11 cellular contexts compared by ENCODE assay signal in genomic region chr19:19670070-19670551, GRCh38. TPM values are rescaled to one million over a fixed set of nuclear protein-coding genes. Genes with fewer than 3 reads are reported as not detected.
DNase-seq lines count a peak whose midpoint lies in the region; ATAC-seq, FAIRE-seq and TF ChIP-seq lines count a peak whose summit lies in the region.
"Had no signal": no experiment of that assay in that cellular context is flagged by ENCODE, and none has a peak within 500 bp of the region (broad histone marks: within the 10 kb centered on the region; RNA-seq: fewer than 3 reads in every experiment).

No MANE protein-coding gene starts in this region.

- no peak overlapping the region for H2AFZ ChIP-seq in HCT116 (ENCODE audit: low read depth, low read length, poor library complexity, severe bottlenecking)

- POLR2A ChIA-PET in A549 (lab: Yijun Ruan, JAX) (no interaction called here), HCT116 (lab: Charles Lee) (no interaction called here)

- intact Hi-C loops in HCT116 (cut with micrococcal nuclease), result no loop called here

- no peaks in the 10 kb centered on the region for H4K20me1 ChIP-seq in HCT116 (ENCODE audit: insufficient read depth)

- no peak for FAIRE-seq in A549 (lab: Jason Lieb, UNC)

- no peak for DNase-seq in A549 (ENCODE audit: low read depth in 1 of 2, low spot score in 1 of 2)
- DNase-seq in HCT116 (ENCODE audit: low read depth, low spot score), result no peak
- no peak for DNase-seq in adipocyte (ENCODE audit: low read depth)
- peak; percentile 38 for DNase-seq in kidney tubule cell (ENCODE audit: low spot score)
- DNase-seq in DMS114 treated with DMSO at 0.1 percent for 48 hours (lab: John Stamatoyannopoulos, UW; ENCODE audit: unreplicated experiment), result no peak
- DNase-seq in NCI-H1417 treated with DMSO at 0.1 percent for 48 hours (lab: John Stamatoyannopoulos, UW), result no peak
- DNase-seq in stimulated activated CD4-positive, alpha-beta T cell treated with anti-CD3 and anti-CD28 coated beads, Interleukin-15, amount 100 ng/mL, for 24 hours, result no peak
- DNase-seq: DMS 273 treated with DMSO at 0.1 percent for 48 hours, gastrocnemius medialis, NCI-H1417 had no signal

- TF ChIP-seq CTCF in A549 (IDR thresholded peaks at IDR 0.05), result no peak
- TF ChIP-seq CTCF in HCT116 (IDR thresholded peaks at IDR 0.05 in 2 of 3, conservative IDR thresholded peaks at IDR 0.05 in 1 of 3; ENCODE audit: borderline replicate concordance in 1 of 3, insufficient read depth in 1 of 3, low read depth in 2 of 3, low read length in 2 of 3), result no peak

- no peaks in the 10 kb centered on the region for H3K9me2 ChIP-seq in HCT116 (ENCODE audit: insufficient read depth)

- whole genome bisulfite sequencing in A549 (ENCODE audit: missing lambda C conversion rate), result 76% methylated on average over 6 of the region's 10 CpGs

- H3K27me3 ChIP-seq in HCT116 (ENCODE audit: insufficient read depth, low read length) (no peaks in the 10 kb centered on the region), adipocyte (replicated peaks; ENCODE audit: control insufficient read depth, insufficient read depth, low read length) (no peaks in the 10 kb centered on the region)
- H3K27me3 ChIP-seq: gastrocnemius medialis had no signal

- no TSS peak for BruUV-seq in HCT116 (replicated peaks; lab: Mats Ljungman, UMichigan)

- H3K9me3 ChIP-seq in A549 (peaks cover 14% of the 10 kb centered on the region; the same call in 2 of the 3 replicates), HCT116 (ENCODE audit: control insufficient read depth in 1 of 2, insufficient read depth in 1 of 2, low read depth in 1 of 2, low read length in 2 of 2) (no peaks in the 10 kb centered on the region), adipocyte (ENCODE audit: control insufficient read depth, low read length) (peaks cover 4% of the 10 kb centered on the region)
- H3K9me3 ChIP-seq: gastrocnemius medialis had no signal

- RAD21 ChIA-PET in HCT116 (lab: Charles Lee; ENCODE audit: low non-redundant PET in 1 of 2, low total read pairs in 2 of 2, uncharacterized antibody in 2 of 2, unreplicated experiment in 2 of 2), result no interaction called here

- H3K36me3 ChIP-seq in HCT116 (ENCODE audit: control insufficient read depth in 1 of 2, insufficient read depth in 2 of 2, low read length in 2 of 2), result peaks cover 0 to 5% of the 10 kb centered on the region in 2 experiments; a peak in 1 of 4 replicates
- H3K36me3 ChIP-seq in adipocyte (ENCODE audit: control insufficient read depth, insufficient read depth, low read length, severe bottlenecking), result peaks cover 6% of the 10 kb centered on the region

- H3K9ac ChIP-seq in HCT116 (ENCODE audit: low read length), result peak overlapping the region; percentile 92
- peak overlapping the region; percentile 94 for H3K9ac ChIP-seq in adipocyte (ENCODE audit: low read length)

- ATAC-seq in A549 (no peak), HCT116 (no peak), GM21528 (IDR thresholded peaks at IDR 0.05; ENCODE audit: low FRiP score, unreplicated experiment) (no peak)
- ATAC-seq: gastrocnemius medialis had no signal

- no peak for TF ChIP-seq RAD21 in A549 (conservative IDR thresholded peaks at IDR 0.05 in 1 of 2, IDR thresholded peaks at IDR 0.05 in 1 of 2)
- TF ChIP-seq RAD21 in HCT116 (IDR thresholded peaks at IDR 0.05; ENCODE audit: low read depth), result no peak

- H3K4me1 ChIP-seq in A549, result peaks cover 4% of the 10 kb centered on the region; the same call in 1 of the 3 replicates
- peaks cover 10 to 14% of the 10 kb centered on the region in 2 experiments for H3K4me1 ChIP-seq in HCT116 (ENCODE audit: control insufficient read depth in 1 of 2, insufficient read depth in 2 of 2, low read length in 2 of 2)
- H3K4me1 ChIP-seq in adipocyte (ENCODE audit: control insufficient read depth, insufficient read depth, low read length), result peaks cover 14% of the 10 kb centered on the region

- H3K4me3 ChIP-seq in A549, result no peak overlapping the region
- H3K4me3 ChIP-seq in HCT116 (replicated peaks in 1 of 2; ENCODE audit: low read depth in 1 of 2, low read length in 2 of 2), result peak overlapping the region; percentile 85 to 88
- H3K4me3 ChIP-seq in adipocyte (ENCODE audit: low read length), result peak overlapping the region; percentile 92

- peak overlapping the region; percentile 85 for H3K4me2 ChIP-seq in A549
- peak overlapping the region; percentile 87 for H3K4me2 ChIP-seq in HCT116 (ENCODE audit: low read length)

- H3K27ac ChIP-seq in A549, result no peak overlapping the region
- no peak overlapping the region for H3K27ac ChIP-seq in HCT116 (ENCODE audit: low read depth, low read length)

- CTCF ChIA-PET in A549 (lab: Yijun Ruan, JAX) (interaction anchor here (0.6 kb wide), 1 partner anchor 143 kb away, joined by 3 read pairs; no protein-coding TSS in a partner anchor), HCT116 (lab: Charles Lee) (no interaction called here)

- TF ChIP-seq EP300 in A549 (IDR thresholded peaks at IDR 0.05), result no peak

- no peak for TF ChIP-seq POLR2A in A549 (IDR thresholded peaks at IDR 0.05; ENCODE audit: low read length)
- no peak for TF ChIP-seq POLR2A in HCT116 (IDR thresholded peaks at IDR 0.05; ENCODE audit: borderline replicate concordance, extremely low read depth, insufficient read depth, insufficient read length)

- peaks cover 46% of the 10 kb centered on the region for H3K79me2 ChIP-seq in HCT116 (ENCODE audit: insufficient read depth, low read length)

TF ChIP-seq in A549, 52 proteins besides CTCF, POLR2A, EP300 and RAD21 (continues in another document):
- TF ChIP-seq ZC3H11A (IDR thresholded peaks at IDR 0.05), result no peak
- TF ChIP-seq, protein P1, sequence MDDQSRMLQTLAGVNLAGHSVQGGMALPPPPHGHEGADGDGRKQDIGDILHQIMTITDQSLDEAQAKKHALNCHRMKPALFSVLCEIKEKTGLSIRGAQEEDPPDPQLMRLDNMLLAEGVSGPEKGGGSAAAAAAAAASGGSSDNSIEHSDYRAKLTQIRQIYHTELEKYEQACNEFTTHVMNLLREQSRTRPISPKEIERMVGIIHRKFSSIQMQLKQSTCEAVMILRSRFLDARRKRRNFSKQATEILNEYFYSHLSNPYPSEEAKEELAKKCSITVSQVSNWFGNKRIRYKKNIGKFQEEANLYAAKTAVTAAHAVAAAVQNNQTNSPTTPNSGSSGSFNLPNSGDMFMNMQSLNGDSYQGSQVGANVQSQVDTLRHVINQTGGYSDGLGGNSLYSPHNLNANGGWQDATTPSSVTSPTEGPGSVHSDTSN (IDR thresholded peaks at IDR 0.05), result no peak
- TF ChIP-seq EHF (CRISPR knock-in tag; IDR thresholded peaks at IDR 0.05), result no peak

TF ChIP-seq in HCT116, 20 proteins besides CTCF, POLR2A, EP300 and RAD21:
- TF ChIP-seq ZNF274 (IDR thresholded peaks at IDR 0.05; ENCODE audit: low read depth, low read length), result no peak
- TF ChIP-seq SIN3A (IDR thresholded peaks at IDR 0.05; ENCODE audit: low read depth), result no peak
- no peak for TF ChIP-seq EZH2phosphoT487 (IDR thresholded peaks at IDR 0.05; ENCODE audit: borderline replicate concordance)
- no peak for TF ChIP-seq CEBPB (IDR thresholded peaks at IDR 0.05; ENCODE audit: low read depth)
- no peak for TF ChIP-seq JUND (IDR thresholded peaks at IDR 0.05)
- TF ChIP-seq EGR1 (IDR thresholded peaks at IDR 0.05; ENCODE audit: low read depth), result no peak
- no peak for TF ChIP-seq EZH2 (IDR thresholded peaks at IDR 0.05)
- TF ChIP-seq ZFX (IDR thresholded peaks at IDR 0.05), result no peak
- TF ChIP-seq ELF1 (IDR thresholded peaks at IDR 0.05; ENCODE audit: borderline replicate concordance, low read depth), result no peak
- TF ChIP-seq SRF (IDR thresholded peaks at IDR 0.05; ENCODE audit: low read depth), result no peak
- no peak for TF ChIP-seq CBX3 (IDR thresholded peaks at IDR 0.05; ENCODE audit: low read depth)
TF ChIP-seq in HCT116: peak in this region for 0.

RNA-seq across cellular contexts. Expression of gene ZNF101, which starts 1.5 kb away (rescaled TPM):
- polyA plus RNA-seq in A549 (2011; rRNA removed) (5.8 and 7.4 TPM in 2 replicates), A549 (2017; fragmentation: RNase III; extraction: RNeasy Plus Mini Kit Qiagen cat#74134 plus additional on column Dnase treatment) (4.1 to 5.2 TPM (median 4.9 TPM) in 3 replicates)
- polyA plus RNA-seq in A549 (2012; cell fraction: cytosol; rRNA removed), result 1.7 and 1.9 TPM in 2 replicates
- 1.2 and 2.8 TPM in 2 replicates for polyA plus RNA-seq in A549 (2012; cell fraction: nucleus; rRNA removed)
- 4.5 and 6.6 TPM in 2 replicates for polyA minus RNA-seq in A549 (2011; rRNA and poly(A)+ RNA removed)
- 12.8 TPM for total RNA-seq in HCT116 (2021; ENCODE audit: unreplicated experiment)
- polyA plus RNA-seq in HCT116 (2012), result 4.2 and 5.3 TPM in 2 replicates

RNA-seq across cellular contexts. Expression of gene ATP13A1, which starts 6.6 kb away (rescaled TPM):
- polyA plus RNA-seq in A549 (2011; rRNA removed) (10.8 and 13.7 TPM in 2 replicates), A549 (2017; fragmentation: RNase III; extraction: RNeasy Plus Mini Kit Qiagen cat#74134 plus additional on column Dnase treatment) (24.6 to 30.1 TPM (median 29.9 TPM) in 3 replicates)
- 37.0 and 39.5 TPM in 2 replicates for polyA plus RNA-seq in A549 (2012; cell fraction: cytosol; rRNA removed)
- polyA plus RNA-seq in A549 (2012; cell fraction: nucleus; rRNA removed), result 209 and 289 TPM in 2 replicates
- polyA minus RNA-seq in A549 (2011; rRNA and poly(A)+ RNA removed), result 33.3 and 38.6 TPM in 2 replicates
- 73.7 TPM for total RNA-seq in HCT116 (2021; ENCODE audit: unreplicated experiment)
- polyA plus RNA-seq in HCT116 (2012), result 60.8 and 78.1 TPM in 2 replicates

RNA-seq across cellular contexts. Expression of gene GMIP, which starts 26.7 kb away (rescaled TPM):
- polyA plus RNA-seq in A549 (2011; rRNA removed) (1.4 and 1.5 TPM in 2 replicates), A549 (2017; fragmentation: RNase III; extraction: RNeasy Plus Mini Kit Qiagen cat#74134 plus additional on column Dnase treatment) (4.1 to 5.1 TPM (median 4.3 TPM) in 3 replicates)
- polyA plus RNA-seq in A549 (2012; cell fraction: cytosol; rRNA removed), result 2.1 and 2.7 TPM in 2 replicates
- polyA plus RNA-seq in A549 (2012; cell fraction: nucleus; rRNA removed), result 8.5 and 9.7 TPM in 2 replicates
- polyA minus RNA-seq in A549 (2011; rRNA and poly(A)+ RNA removed), result 1.7 and 2.2 TPM in 2 replicates
- total RNA-seq in HCT116 (2021; ENCODE audit: unreplicated experiment), result 16.3 TPM
- polyA plus RNA-seq in HCT116 (2012), result 13.1 and 13.7 TPM in 2 replicates

RNA-seq across cellular contexts. Expression of gene LPAR2, which starts 42.1 kb away (rescaled TPM):
- polyA plus RNA-seq in A549 (2011; rRNA removed) (1.5 and 2.2 TPM in 2 replicates), A549 (2017; fragmentation: RNase III; extraction: RNeasy Plus Mini Kit Qiagen cat#74134 plus additional on column Dnase treatment) (3.8 to 5.2 TPM (median 4.4 TPM) in 3 replicates)
- polyA plus RNA-seq in A549 (2012; cell fraction: cytosol; rRNA removed), result 1.6 and 2.3 TPM in 2 replicates
- 15.8 and 16.3 TPM in 2 replicates for polyA plus RNA-seq in A549 (2012; cell fraction: nucleus; rRNA removed)
- polyA minus RNA-seq in A549 (2011; rRNA and poly(A)+ RNA removed), result 0.91 and 1.3 TPM in 2 replicates
- 28.2 TPM for total RNA-seq in HCT116 (2021; ENCODE audit: unreplicated experiment)
- polyA plus RNA-seq in HCT116 (2012), result 33.0 and 41.7 TPM in 2 replicates

RNA-seq across cellular contexts. Expression of gene PBX4, which starts 51.6 kb away (rescaled TPM):
- polyA plus RNA-seq in A549 (2011; rRNA removed) (0.41 and 0.70 TPM in 2 replicates), A549 (2017; fragmentation: RNase III; extraction: RNeasy Plus Mini Kit Qiagen cat#74134 plus additional on column Dnase treatment) (0.90 to 1.6 TPM (median 1.4 TPM) in 3 replicates)
- polyA plus RNA-seq in A549 (2012; cell fraction: cytosol; rRNA removed), result 2.2 and 2.6 TPM in 2 replicates
- polyA plus RNA-seq in A549 (2012; cell fraction: nucleus; rRNA removed), result 11.0 and 12.3 TPM in 2 replicates
- 0.92 and 1.2 TPM in 2 replicates for polyA minus RNA-seq in A549 (2011; rRNA and poly(A)+ RNA removed)
- 11.6 TPM for total RNA-seq in HCT116 (2021; ENCODE audit: unreplicated experiment)
- 8.1 and 10.2 TPM in 2 replicates for polyA plus RNA-seq in HCT116 (2012)
- total RNA-seq: gastrocnemius medialis had no signal
